ENCODE assay signal across 19 cellular contexts in the genomic region with DNA sequence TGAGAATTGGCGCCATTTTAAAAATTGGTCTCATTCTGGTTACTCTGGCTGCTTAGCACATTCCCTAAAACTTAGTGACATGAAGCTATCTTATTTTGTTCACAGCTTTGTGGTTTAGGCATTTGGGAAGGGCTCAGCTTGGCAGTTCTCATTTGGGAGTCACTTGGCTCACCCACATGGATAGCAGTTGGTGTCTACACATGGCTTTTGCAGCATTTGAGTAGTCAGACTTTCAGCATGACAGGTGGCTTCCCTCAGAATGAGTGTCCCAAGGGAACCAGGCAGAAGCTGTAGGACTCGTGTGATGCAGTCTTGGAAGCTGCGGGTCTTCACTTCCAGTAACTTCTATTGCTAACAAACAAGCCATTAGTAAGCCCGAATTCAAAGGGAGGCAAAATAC.
DNase-seq lines count a peak whose midpoint lies in the region; ATAC-seq and TF ChIP-seq lines count a peak whose summit lies in the region.
"Had no signal": no experiment of that assay in that cellular context is flagged by ENCODE, and none has a peak within 500 bp of the region (broad histone marks: within the 10 kb centered on the region; RNA-seq: fewer than 3 reads in every experiment).

No MANE protein-coding gene starts in this region.

- no peak overlapping the region for H3K4me3 ChIP-seq in SJCRH30
- H3K4me3 ChIP-seq: A549, Peyer's patch had no signal

- H3K27me3 Mint-ChIP-seq in glutamatergic neuron (ENCODE audit: unreplicated experiment) = peaks cover 5% of the 10 kb centered on the region

- H3K4me3 Mint-ChIP-seq in glutamatergic neuron (ENCODE audit: unreplicated experiment) = peak overlapping the region; percentile 61
- H3K4me3 Mint-ChIP-seq: HFFc6 had no signal

- H3K36me3 ChIP-seq in SJCRH30 = no peaks in the 10 kb centered on the region; the same call in 1 of the 2 replicates
- H3K36me3 ChIP-seq: BE2C, Peyer's patch had no signal

- H3K27me3 ChIP-seq in SJCRH30 = no peaks in the 10 kb centered on the region
- H3K27me3 ChIP-seq: BE2C, Peyer's patch had no signal

- TF ChIP-seq CTCF in glutamatergic neuron (IDR thresholded peaks at IDR 0.05; ENCODE audit: partially characterized antibody, unreplicated experiment) = no peak

- no peak overlapping the region for H3K27ac ChIP-seq in SJCRH30
- H3K27ac ChIP-seq: A549, Peyer's patch had no signal

- peaks cover 5% of the 10 kb centered on the region for H3K9me3 Mint-ChIP-seq in glutamatergic neuron (ENCODE audit: unreplicated experiment)

- peak overlapping the region; percentile 92 for H3K27ac Mint-ChIP-seq in glutamatergic neuron (ENCODE audit: unreplicated experiment)
- H3K27ac Mint-ChIP-seq: HFFc6 had no signal

- peaks cover 14% of the 10 kb centered on the region for H3K4me1 ChIP-seq in SJCRH30
- H3K4me1 ChIP-seq: A549, BE2C, Peyer's patch had no signal

- peaks cover 4% of the 10 kb centered on the region; the same call in 1 of the 2 replicates for H3K9me3 ChIP-seq in SJCRH30 (replicated peaks)
- H3K9me3 ChIP-seq: A549, BE2C had no signal

- ATAC-seq in HG02852 (IDR thresholded peaks at IDR 0.05; ENCODE audit: unreplicated experiment) (no peak), HG02970 (IDR thresholded peaks at IDR 0.05; ENCODE audit: low FRiP score, unreplicated experiment) (no peak), HG03442 (IDR thresholded peaks at IDR 0.05; ENCODE audit: unreplicated experiment) (no peak)
- ATAC-seq: A549 had no signal

- H3K4me1 Mint-ChIP-seq in glutamatergic neuron (ENCODE audit: low read depth, unreplicated experiment) = peaks cover 25% of the 10 kb centered on the region

- DNase-seq in Ammon's horn (ENCODE audit: low spot score) (peak; percentile 63), DMS 273 treated with DMSO at 0.1 percent for 48 hours (lab: John Stamatoyannopoulos, UW) (peak; percentile 62), SJCRH30 (peak; percentile 37 to 53), glutamatergic neuron (peak; percentile 43), DMS79 (lab: John Stamatoyannopoulos, UW) (no peak)
- DNase-seq: BE2C; DND-41; HFFc6; KG1; NCI-H1092 treated with DMSO at 0.1 percent for 48 hours; NCI-H1436 treated with DMSO at 0.1 percent for 48 hours; NCI-H2029; NCI-H446 treated with DMSO at 0.1 percent for 48 hours; NK-92 treated with Interleukin-12 subunit alpha and Interleukin-12 subunit beta, amount 100 ng/mL, for 24 hours; Peyer's patch had no signal

- H3K36me3 Mint-ChIP-seq in glutamatergic neuron (ENCODE audit: unreplicated experiment) = peaks cover 16% of the 10 kb centered on the region
